In genomic region chr7:143449793-143450192, GRCh38 we compare ENCODE assay signal across 9 cellular contexts. TPM values are rescaled to one million over a fixed set of nuclear protein-coding genes. Genes with fewer than 3 reads are reported as not detected.
"Had no signal": no experiment of that assay in that cellular context is flagged by ENCODE, and none has a peak within 500 bp of the region (broad histone marks: within the 10 kb centered on the region; RNA-seq: fewer than 3 reads in every experiment).

No MANE protein-coding gene starts in this region.

- DNase-seq: GDM1, GF-D8 had no signal

- H3K4me3 ChIP-seq: GM12878 had no signal

- FAIRE-seq: G401.6, GM12878, GM12891, GM12892, GM18507, GM19239 had no signal

- ATAC-seq: GM12878 had no signal

RNA-seq across cellular contexts. Expression of gene TAS2R60, which starts 6.5 kb away (rescaled TPM):
- total RNA-seq: G401, GM12878 had no signal
- polyA plus RNA-seq: GM12878 had no signal

RNA-seq across cellular contexts. Expression of gene TAS2R41, which starts 27.9 kb away (rescaled TPM):
- total RNA-seq: G401, GM12878 had no signal
- polyA plus RNA-seq: GM12878 had no signal

RNA-seq across cellular contexts. Expression of gene EPHA1, which starts 41.1 kb away (rescaled TPM):
- total RNA-seq: G401 had no signal
